In the genomic region with DNA sequence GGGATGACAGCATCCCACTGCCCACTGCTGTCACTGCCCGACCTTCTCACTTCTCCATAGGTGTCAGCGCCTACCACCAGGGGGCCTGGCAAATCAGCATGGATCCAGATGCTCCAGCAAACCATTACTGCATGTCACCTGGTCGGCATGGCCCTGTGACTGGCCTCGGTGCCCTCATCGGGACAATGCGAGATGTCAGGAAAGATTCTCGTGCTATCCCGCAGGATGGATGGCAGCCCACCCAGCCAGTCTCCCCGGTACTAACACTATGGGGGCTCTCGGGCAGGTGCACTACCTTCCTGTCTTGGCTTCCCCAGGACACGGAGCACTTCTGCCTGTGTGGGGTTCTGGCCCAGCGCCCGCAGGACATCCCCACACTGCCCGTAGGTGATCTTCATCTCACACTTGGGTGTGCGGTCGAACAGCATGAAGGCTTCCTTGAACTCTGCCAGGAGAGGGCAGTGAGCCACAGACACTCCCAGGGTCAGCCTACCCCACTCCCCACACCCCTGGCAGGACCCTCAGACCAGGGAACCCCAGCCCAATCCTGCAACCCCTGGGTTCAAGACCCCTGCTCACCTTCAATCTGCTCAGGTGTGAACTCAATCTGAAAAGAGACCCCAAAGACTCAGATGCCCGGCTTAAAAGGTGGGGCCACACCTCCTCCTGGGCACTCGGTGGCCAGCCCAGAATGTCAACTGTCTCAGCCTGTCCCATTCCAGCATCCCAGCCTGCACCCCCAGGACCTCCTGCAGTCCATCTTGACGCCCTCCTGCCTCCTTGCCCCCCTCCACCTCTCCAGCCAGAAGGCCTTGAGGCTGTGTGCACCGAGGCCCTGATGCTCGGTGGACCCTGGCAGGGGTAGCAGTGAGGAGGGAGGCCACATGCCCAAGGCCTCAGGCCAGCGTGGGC, we compare ENCODE assay signal across 8 cellular contexts. TPM values are rescaled to one million over a fixed set of nuclear protein-coding genes. Genes with fewer than 3 reads are reported as not detected.
DNase-seq lines count a peak whose midpoint lies in the region; ATAC-seq and TF ChIP-seq lines count a peak whose summit lies in the region.

No MANE protein-coding gene starts in this region.

- ATAC-seq in GM23338 (peak; percentile 40), HG03460 (IDR thresholded peaks at IDR 0.05; ENCODE audit: unreplicated experiment) (no peak)

- H3K27ac ChIP-seq in GM23338 (ENCODE audit: low read depth) = no peak overlapping the region
- H3K27ac ChIP-seq in liver (ENCODE audit: low read depth in 1 of 2, low read length in 2 of 2) = no peak overlapping the region

- WGBS in liver = 93% methylated on average over 22 of the region's 22 CpGs

- H3K4me2 ChIP-seq in GM23338 = no peak overlapping the region

- H3K9me2 ChIP-seq in GM23338 (ENCODE audit: insufficient read depth) = no peaks in the 10 kb centered on the region

- no peaks in the 10 kb centered on the region for H3K9me3 Mint-ChIP-seq in GM23338

- TF ChIP-seq RAD21 in liver (IDR thresholded peaks at IDR 0.05) = peak in 1 of 2 donors; percentile 57

- H3K36me3 ChIP-seq in BE2C = no peaks in the 10 kb centered on the region
- H3K36me3 ChIP-seq in GM23338 (ENCODE audit: insufficient read depth) = no peaks in the 10 kb centered on the region
- no peaks in the 10 kb centered on the region for H3K36me3 ChIP-seq in liver (ENCODE audit: control insufficient read depth in 4 of 4, insufficient read depth in 3 of 4, low read depth in 1 of 4, low read length in 3 of 4)

- H3K27me3 ChIP-seq in BE2C = no peaks in the 10 kb centered on the region
- H3K27me3 ChIP-seq in GM23338 (ENCODE audit: insufficient read depth) = no peaks in the 10 kb centered on the region
- H3K27me3 ChIP-seq in liver (ENCODE audit: control insufficient read depth in 4 of 4, insufficient read depth in 4 of 4, low read length in 3 of 4) = no peaks in the 10 kb centered on the region

- H3K79me2 ChIP-seq in GM23338 (replicated peaks; ENCODE audit: insufficient read depth) = no peaks in the 10 kb centered on the region

- H3K4me1 ChIP-seq in BE2C (no peaks in the 10 kb centered on the region), GM23338 (ENCODE audit: insufficient read depth) (no peaks in the 10 kb centered on the region), liver (ENCODE audit: control insufficient read depth in 4 of 4, insufficient read depth in 4 of 4, low read length in 3 of 4) (peaks cover 0 to 5% (median 3%) of the 10 kb centered on the region in 4 donors)

- TF ChIP-seq CTCF in BE2C (IDR thresholded peaks at IDR 0.05; ENCODE audit: low read depth, low read length) (peak; percentile 59), GM23338 (conservative IDR thresholded peaks at IDR 0.05; ENCODE audit: low read depth in 2 of 2) (peak; percentile 51 to 63), liver (IDR thresholded peaks at IDR 0.05; ENCODE audit: low read depth, low read length, missing input control) (peak; percentile 24)

- no peaks in the 10 kb centered on the region for H4K20me1 ChIP-seq in GM23338 (replicated peaks; ENCODE audit: insufficient read depth)

- no peak overlapping the region for H3K4me3 Mint-ChIP-seq in GM23338

- H2AFZ ChIP-seq in GM23338 = no peak overlapping the region

- H3K4me1 Mint-ChIP-seq in GM23338 = no peaks in the 10 kb centered on the region

- no peaks in the 10 kb centered on the region for H3K9me3 ChIP-seq in BE2C
- H3K9me3 ChIP-seq in liver (ENCODE audit: control insufficient read depth in 4 of 4, low read length in 3 of 4) = no peaks in the 10 kb centered on the region

- H3K4me3 ChIP-seq in BE2C (ENCODE audit: low read depth, low read length) = no peak overlapping the region
- no peak overlapping the region for H3K4me3 ChIP-seq in GM23338
- no peak overlapping the region for H3K4me3 ChIP-seq in liver (ENCODE audit: low read depth in 1 of 3, low read length in 3 of 3)

- no peaks in the 10 kb centered on the region for H3F3A ChIP-seq in GM23338 (replicated peaks; ENCODE audit: low read depth)

- H3K9ac ChIP-seq in liver (ENCODE audit: low read depth in 1 of 2, low read length in 2 of 2) = no peak overlapping the region

- H3K36me3 Mint-ChIP-seq in GM23338 (ENCODE audit: low read depth) = no peaks in the 10 kb centered on the region

- peaks cover 15% of the 10 kb centered on the region for H3K27me3 Mint-ChIP-seq in GM23338 (ENCODE audit: insufficient read depth, low read depth, poor library complexity)

- no peak overlapping the region for H3K27ac Mint-ChIP-seq in GM23338

- DNase-seq in BE2C (peak; percentile 53), GM23338 (ENCODE audit: low spot score) (peak; percentile 61), NCI-H1417 treated with DMSO at 0.1 percent for 48 hours (lab: John Stamatoyannopoulos, UW) (no peak), cortex of kidney (lab: John Stamatoyannopoulos, UW) (no peak), NCI-H1930 (lab: John Stamatoyannopoulos, UW) (no peak)
- DNase-seq in activated naive CD4-positive, alpha-beta T cell treated with Interleukin-2 at 50 U/mL for 16 hours = peak; percentile 18

TF ChIP-seq in GM23338, 12 proteins besides CTCF, POLR2A, EP300 and RAD21 (continues in another document):
- no peak for TF ChIP-seq ZNF114 (CRISPR knock-in tag; IDR thresholded peaks at IDR 0.05)
- TF ChIP-seq REST (IDR thresholded peaks at IDR 0.05; ENCODE audit: unreplicated experiment) = no peak
- TF ChIP-seq EZH2phosphoT487 (IDR thresholded peaks at IDR 0.05; ENCODE audit: unreplicated experiment) = no peak
- no peak for TF ChIP-seq EZH2 (IDR thresholded peaks at IDR 0.05; ENCODE audit: low read depth, unreplicated experiment)
- no peak for TF ChIP-seq JUNB (IDR thresholded peaks at IDR 0.05; ENCODE audit: unreplicated experiment)

TF ChIP-seq in liver, 16 proteins besides CTCF, POLR2A, EP300 and RAD21 (continues in another document):
- TF ChIP-seq, protein P1, sequence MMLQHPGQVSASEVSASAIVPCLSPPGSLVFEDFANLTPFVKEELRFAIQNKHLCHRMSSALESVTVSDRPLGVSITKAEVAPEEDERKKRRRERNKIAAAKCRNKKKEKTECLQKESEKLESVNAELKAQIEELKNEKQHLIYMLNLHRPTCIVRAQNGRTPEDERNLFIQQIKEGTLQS (IDR thresholded peaks at IDR 0.05) = no peak
- no peak for TF ChIP-seq TAF1 (conservative IDR thresholded peaks at IDR 0.05)
- no peak for TF ChIP-seq FOXA2 (IDR thresholded peaks at IDR 0.05)
- no peak for TF ChIP-seq GABPA (IDR thresholded peaks at IDR 0.05 in 1 of 2, conservative IDR thresholded peaks at IDR 0.05 in 1 of 2)
- no peak for TF ChIP-seq JUND (IDR thresholded peaks at IDR 0.05)
- no peak for TF ChIP-seq MAX (IDR thresholded peaks at IDR 0.05)
- no peak for TF ChIP-seq YY1 (IDR thresholded peaks at IDR 0.05)
- TF ChIP-seq SP1 (IDR thresholded peaks at IDR 0.05) = no peak
- TF ChIP-seq FOXA1 (IDR thresholded peaks at IDR 0.05) = no peak
- TF ChIP-seq, protein P2, sequence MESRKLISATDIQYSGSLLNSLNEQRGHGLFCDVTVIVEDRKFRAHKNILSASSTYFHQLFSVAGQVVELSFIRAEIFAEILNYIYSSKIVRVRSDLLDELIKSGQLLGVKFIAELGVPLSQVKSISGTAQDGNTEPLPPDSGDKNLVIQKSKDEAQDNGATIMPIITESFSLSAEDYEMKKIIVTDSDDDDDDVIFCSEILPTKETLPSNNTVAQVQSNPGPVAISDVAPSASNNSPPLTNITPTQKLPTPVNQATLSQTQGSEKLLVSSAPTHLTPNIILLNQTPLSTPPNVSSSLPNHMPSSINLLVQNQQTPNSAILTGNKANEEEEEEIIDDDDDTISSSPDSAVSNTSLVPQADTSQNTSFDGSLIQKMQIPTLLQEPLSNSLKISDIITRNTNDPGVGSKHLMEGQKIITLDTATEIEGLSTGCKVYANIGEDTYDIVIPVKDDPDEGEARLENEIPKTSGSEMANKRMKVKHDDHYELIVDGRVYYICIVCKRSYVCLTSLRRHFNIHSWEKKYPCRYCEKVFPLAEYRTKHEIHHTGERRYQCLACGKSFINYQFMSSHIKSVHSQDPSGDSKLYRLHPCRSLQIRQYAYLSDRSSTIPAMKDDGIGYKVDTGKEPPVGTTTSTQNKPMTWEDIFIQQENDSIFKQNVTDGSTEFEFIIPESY (IDR thresholded peaks at IDR 0.05) = no peak

RNA-seq across cellular contexts. Expression of gene MYL3, which starts 2.6 kb away (rescaled TPM):
- not detected for polyA plus RNA-seq in BE2C (2012; ENCODE audit: insufficient read depth, insufficient read length, low read depth)
- total RNA-seq in GM23338 (2014; rRNA removed; shearing (Covaris generic)) = not detected in 2 replicates
- 1.0 TPM in 1 of 2 replicates, not detected in the other for polyA plus RNA-seq in GM23338 (2016; fragmentation: Nextera tagmentation; extraction: Ambion mirVana)
- total RNA-seq in liver = 1 to 10 TPM in 1 of 2 donors, under 1 TPM in 1; 0.51 to 1.3 TPM
- under 1 TPM; 0.76 to 0.86 TPM for polyA plus RNA-seq in liver

RNA-seq across cellular contexts. Expression of gene PTH1R, which starts 16.9 kb away (rescaled TPM):
- not detected for polyA plus RNA-seq in BE2C (2012; ENCODE audit: insufficient read depth, insufficient read length, low read depth)
- total RNA-seq in GM23338 (2014; rRNA removed; shearing (Covaris generic)) = 1.3 and 5.7 TPM in 2 replicates
- polyA plus RNA-seq in GM23338 (2016; fragmentation: Nextera tagmentation; extraction: Ambion mirVana) (1.1 and 1.9 TPM in 2 replicates), liver (10 to 100 TPM; 19.8 to 27.4 TPM)
- total RNA-seq in liver = 10 to 100 TPM in 1 of 2 donors, 1 to 10 TPM in 1; 7.2 to 28.4 TPM

Comparison
In these comparisons a context has a peak if more than half of its experiments do, and no peak if none do; other contexts are left out.
1. DNase-seq: peak in BE2C (single experiment), GM23338 (single experiment) and activated naive CD4-positive, alpha-beta T cell treated with Interleukin-2 at 50 U/mL for 16 hours (single experiment); none in NCI-H1417 treated with DMSO at 0.1 percent for 48 hours (single experiment), cortex of kidney (single experiment) and NCI-H1930 (0 of 2).
2. Peak in every context shown above with its lines, with median percentiles within 50 percentile points of each other: CTCF ChIP-seq.